ENCODE assay signal across 8 cellular contexts in genomic region chr13:98569494-98570351, GRCh38. TPM values are rescaled to one million over a fixed set of nuclear protein-coding genes. Genes with fewer than 3 reads are reported as not detected.
DNase-seq lines count a peak whose midpoint lies in the region; ATAC-seq and TF ChIP-seq lines count a peak whose summit lies in the region.
"Not testable (repeated sequence)": the region's sequence is repeated elsewhere in the genome, so short reads cannot be mapped to it uniquely, and the experiment has no call there.

No MANE protein-coding gene starts in this region.

- peak overlapping the region; percentile 86 to 98 (median 94) for H3K4me2 ChIP-seq in BLaER1 treated with 17β-estradiol and CSF1 and Interleukin-3, amounts not matched to agents 10 nM and 100 nM
- peak overlapping the region; percentile 95 for H3K4me2 ChIP-seq in OCI-LY7 (ENCODE audit: low read length)
- H3K4me2 ChIP-seq in mammary epithelial cell (ENCODE audit: insufficient read depth, low read depth, low read length): peak overlapping the region; percentile 77

- POLR2A ChIA-PET in OCI-LY7 (lab: Charles Lee): interaction anchor here (3.0 kb wide), 1 partner anchor 82 kb away, joined by 16 read pairs; no protein-coding TSS in a partner anchor
- POLR2A ChIA-PET in activated CD4-positive, alpha-beta memory T cell treated with anti-CD3 and anti-CD28 coated beads, Interleukin-2, amount 10 ng/mL, durations not matched to agents 7 days and 5 days (lab: Charles Lee): interaction anchor here (0.6 to 3.5 kb wide), 6 partner anchors 10 to 1467 kb away, joined by 3 to 18 read pairs (median 5); no protein-coding TSS in a partner anchor
- POLR2A ChIA-PET in naive thymus-derived CD4-positive, alpha-beta T cell (lab: Charles Lee): interaction anchor here (0.6 to 3.0 kb wide), 4 partner anchors 11 to 499 kb away, joined by 4 to 13 read pairs (median 6); no protein-coding TSS in a partner anchor

- peak overlapping the region; percentile 36 to 98 (median 78); a peak in 21 of 22 replicates for H3K27ac ChIP-seq in BLaER1 treated with 17β-estradiol and CSF1 and Interleukin-3, amounts not matched to agents 10 nM and 100 nM
- not testable (repeated sequence) for H3K27ac ChIP-seq in HL-60 (replicated peaks)
- H3K27ac ChIP-seq in OCI-LY7 (ENCODE audit: low read depth, low read length, poor library complexity, severe bottlenecking) (peak overlapping the region; percentile 99), mammary epithelial cell (ENCODE audit: insufficient read depth, low read depth, low read length) (peak overlapping the region; percentile 60)
- H3K27ac ChIP-seq in naive thymus-derived CD4-positive, alpha-beta T cell (ENCODE audit: low read depth, low read length): peak overlapping the region; percentile 85

- peak overlapping the region in 5 of 10 experiments; percentile 17 to 99 (median 98); a peak in 5 of 20 replicates for H3K4me3 ChIP-seq in BLaER1 treated with 17β-estradiol and CSF1 and Interleukin-3, amounts not matched to agents 10 nM and 100 nM
- H3K4me3 ChIP-seq in HL-60 (replicated peaks; ENCODE audit: insufficient read depth, low read length); mammary epithelial cell (replicated peaks in 1 of 3; ENCODE audit: insufficient read depth in 1 of 3, low read depth in 2 of 3, low read length in 3 of 3): not testable (repeated sequence)
- peak overlapping the region; percentile 68 for H3K4me3 ChIP-seq in OCI-LY7 (ENCODE audit: low read depth, low read length, poor library complexity, severe bottlenecking)
- peak overlapping the region; percentile 63 for H3K4me3 ChIP-seq in naive thymus-derived CD4-positive, alpha-beta T cell (ENCODE audit: low read length)

- not testable (repeated sequence) for H3K9me2 ChIP-seq in OCI-LY7 (ENCODE audit: insufficient read depth, low read length)

- 85% methylated on average over 11 of the region's 17 CpGs for WGBS in mammary epithelial cell (ENCODE audit: low coverage, missing lambda C conversion rate)

- H3K27me3 ChIP-seq in BLaER1 treated with 17β-estradiol and CSF1 and Interleukin-3, amounts not matched to agents 10 nM and 100 nM; HL-60 (ENCODE audit: insufficient read depth, poor library complexity, severe bottlenecking); mammary epithelial cell (ENCODE audit: insufficient read depth, low read length); naive thymus-derived CD4-positive, alpha-beta T cell (ENCODE audit: control insufficient read depth in 2 of 2, insufficient read depth in 2 of 2, low read length in 2 of 2): not testable (repeated sequence)

- TF ChIP-seq CTCF in HL-60 (IDR thresholded peaks at IDR 0.05; ENCODE audit: insufficient read depth, low read length); OCI-LY7 (conservative IDR thresholded peaks at IDR 0.05; ENCODE audit: low read length); mammary epithelial cell (conservative IDR thresholded peaks at IDR 0.05 in 1 of 2, IDR thresholded peaks at IDR 0.05 in 1 of 2; ENCODE audit: extremely low read depth in 1 of 2, insufficient read depth in 1 of 2, low read depth in 1 of 2, low read length in 2 of 2); glutamatergic neuron (IDR thresholded peaks at IDR 0.05; ENCODE audit: partially characterized antibody, unreplicated experiment): not testable (repeated sequence)

- H2AFZ ChIP-seq in OCI-LY7 (ENCODE audit: low read length); mammary epithelial cell (ENCODE audit: low read depth, low read length): not testable (repeated sequence)

- peak; percentile 86 to 95 for DNase-seq in HL-60 (ENCODE audit: low read depth in 1 of 2, low spot score in 1 of 2)
- not testable (repeated sequence) for DNase-seq in OCI-LY7 (ENCODE audit: low spot score); activated CD4-positive, alpha-beta memory T cell treated with anti-CD3 and anti-CD28 coated beads, Interleukin-2, amount 10 ng/mL, durations not matched to agents 7 days and 5 days; mammary epithelial cell; glutamatergic neuron; naive thymus-derived CD4-positive, alpha-beta T cell; stimulated activated naive B cell treated with anti-CD40 and anti-IgM and Interleukin-4, amounts not matched to agents 10 μg/mL and 1 μg/mL and 100 μg/mL, for 72 hours

- H3K36me3 ChIP-seq in BLaER1 treated with 17β-estradiol and CSF1 and Interleukin-3, amounts not matched to agents 10 nM and 100 nM: peaks cover 0 to 23% (median 13%) of the 10 kb centered on the region in 11 experiments; a peak in 13 of 22 replicates
- peaks cover 16% of the 10 kb centered on the region for H3K36me3 ChIP-seq in OCI-LY7 (ENCODE audit: insufficient read depth, low read length)
- H3K36me3 ChIP-seq in mammary epithelial cell (ENCODE audit: insufficient read depth, low read length); naive thymus-derived CD4-positive, alpha-beta T cell (ENCODE audit: control insufficient read depth in 2 of 3, insufficient read depth in 3 of 3, low read length in 3 of 3): not testable (repeated sequence)

- CTCF ChIA-PET in OCI-LY7 (lab: Charles Lee; ENCODE audit: unreplicated experiment); mammary epithelial cell (lab: Charles Lee; ENCODE audit: low non-redundant PET); naive thymus-derived CD4-positive, alpha-beta T cell (lab: Charles Lee): not testable (repeated sequence)
- CTCF ChIA-PET in activated CD4-positive, alpha-beta memory T cell treated with anti-CD3 and anti-CD28 coated beads, Interleukin-2, amount 10 ng/mL, durations not matched to agents 7 days and 5 days (lab: Charles Lee): interaction anchor here (0.6 to 1.6 kb wide), 4 partner anchors 13 to 84 kb away, joined by 3 to 6 read pairs (median 3); no protein-coding TSS in a partner anchor

- H3K9me3 Mint-ChIP-seq in activated CD4-positive, alpha-beta memory T cell treated with anti-CD3 and anti-CD28 coated beads, Interleukin-2, amount 10 ng/mL, durations not matched to agents 7 days and 5 days; naive thymus-derived CD4-positive, alpha-beta T cell; stimulated activated naive B cell treated with anti-CD40 and anti-IgM and Interleukin-4, amounts not matched to agents 10 μg/mL and 1 μg/mL and 100 μg/mL, for 72 hours: not testable (repeated sequence)
- H3K9me3 Mint-ChIP-seq in glutamatergic neuron (ENCODE audit: unreplicated experiment): peaks cover 27% of the 10 kb centered on the region

- H3K4me1 Mint-ChIP-seq in activated CD4-positive, alpha-beta memory T cell treated with anti-CD3 and anti-CD28 coated beads, Interleukin-2, amount 10 ng/mL, durations not matched to agents 7 days and 5 days: peaks cover 97% of the 10 kb centered on the region
- H3K4me1 Mint-ChIP-seq in glutamatergic neuron (ENCODE audit: low read depth, unreplicated experiment): peaks cover 70% of the 10 kb centered on the region
- peaks cover 76 to 100% (median 97%) of the 10 kb centered on the region in 7 donors for H3K4me1 Mint-ChIP-seq in naive thymus-derived CD4-positive, alpha-beta T cell
- peaks cover 69 to 99% of the 10 kb centered on the region in 2 donors for H3K4me1 Mint-ChIP-seq in stimulated activated naive B cell treated with anti-CD40 and anti-IgM and Interleukin-4, amounts not matched to agents 10 μg/mL and 1 μg/mL and 100 μg/mL, for 72 hours

- not testable (repeated sequence) for H3K27me3 Mint-ChIP-seq in activated CD4-positive, alpha-beta memory T cell treated with anti-CD3 and anti-CD28 coated beads, Interleukin-2, amount 10 ng/mL, durations not matched to agents 7 days and 5 days; naive thymus-derived CD4-positive, alpha-beta T cell; stimulated activated naive B cell treated with anti-CD40 and anti-IgM and Interleukin-4, amounts not matched to agents 10 μg/mL and 1 μg/mL and 100 μg/mL, for 72 hours
- H3K27me3 Mint-ChIP-seq in glutamatergic neuron (ENCODE audit: unreplicated experiment): peaks cover 20% of the 10 kb centered on the region

- H3K4me3 Mint-ChIP-seq in activated CD4-positive, alpha-beta memory T cell treated with anti-CD3 and anti-CD28 coated beads, Interleukin-2, amount 10 ng/mL, durations not matched to agents 7 days and 5 days: peak overlapping the region; percentile 81
- H3K4me3 Mint-ChIP-seq in glutamatergic neuron (ENCODE audit: unreplicated experiment): peak overlapping the region; percentile 81
- H3K4me3 Mint-ChIP-seq in naive thymus-derived CD4-positive, alpha-beta T cell: peak overlapping the region; percentile 84 to 99 (median 90)
- H3K4me3 Mint-ChIP-seq in stimulated activated naive B cell treated with anti-CD40 and anti-IgM and Interleukin-4, amounts not matched to agents 10 μg/mL and 1 μg/mL and 100 μg/mL, for 72 hours: peak overlapping the region; percentile 8 to 72

- dilution Hi-C loops in mammary epithelial cell (cut with HindIII; ENCODE audit: low sequenced_read_pairs): not testable (repeated sequence)

- peak overlapping the region; percentile 95 for H3K27ac Mint-ChIP-seq in activated CD4-positive, alpha-beta memory T cell treated with anti-CD3 and anti-CD28 coated beads, Interleukin-2, amount 10 ng/mL, durations not matched to agents 7 days and 5 days
- H3K27ac Mint-ChIP-seq in glutamatergic neuron (ENCODE audit: unreplicated experiment): peak overlapping the region; percentile 94
- peak overlapping the region; percentile 84 to 98 (median 96) for H3K27ac Mint-ChIP-seq in naive thymus-derived CD4-positive, alpha-beta T cell
- H3K27ac Mint-ChIP-seq in stimulated activated naive B cell treated with anti-CD40 and anti-IgM and Interleukin-4, amounts not matched to agents 10 μg/mL and 1 μg/mL and 100 μg/mL, for 72 hours: peak overlapping the region; percentile 91

- peaks cover 0 to 15% (median 9%) of the 10 kb centered on the region in 11 experiments; a peak in 15 of 22 replicates for H3K9me3 ChIP-seq in BLaER1 treated with 17β-estradiol and CSF1 and Interleukin-3, amounts not matched to agents 10 nM and 100 nM (replicated peaks in 1 of 11)
- H3K9me3 ChIP-seq in OCI-LY7 (ENCODE audit: low read length): peaks cover 10% of the 10 kb centered on the region; the same call in 1 of the 2 replicates
- H3K9me3 ChIP-seq in mammary epithelial cell (replicated peaks; ENCODE audit: insufficient read depth, low read length); naive thymus-derived CD4-positive, alpha-beta T cell (ENCODE audit: control insufficient read depth in 2 of 3, low read length in 3 of 3): not testable (repeated sequence)

- peaks cover 100% of the 10 kb centered on the region in 10 experiments for H3K4me1 ChIP-seq in BLaER1 treated with 17β-estradiol and CSF1 and Interleukin-3, amounts not matched to agents 10 nM and 100 nM
- H3K4me1 ChIP-seq in OCI-LY7 (ENCODE audit: insufficient read depth, low read length, poor library complexity, severe bottlenecking) (peaks cover 91% of the 10 kb centered on the region), mammary epithelial cell (ENCODE audit: insufficient read depth, low read length) (peaks cover 52% of the 10 kb centered on the region)
- peaks cover 67 to 95% of the 10 kb centered on the region in 2 donors for H3K4me1 ChIP-seq in naive thymus-derived CD4-positive, alpha-beta T cell (ENCODE audit: control insufficient read depth in 2 of 2, insufficient read depth in 2 of 2, low read length in 2 of 2)

- peaks cover 63% of the 10 kb centered on the region for H3K36me3 Mint-ChIP-seq in activated CD4-positive, alpha-beta memory T cell treated with anti-CD3 and anti-CD28 coated beads, Interleukin-2, amount 10 ng/mL, durations not matched to agents 7 days and 5 days (ENCODE audit: low read depth)
- not testable (repeated sequence) for H3K36me3 Mint-ChIP-seq in glutamatergic neuron (ENCODE audit: unreplicated experiment)
- H3K36me3 Mint-ChIP-seq in naive thymus-derived CD4-positive, alpha-beta T cell: peaks cover 0 to 29% (median 0%) of the 10 kb centered on the region in 5 donors
- H3K36me3 Mint-ChIP-seq in stimulated activated naive B cell treated with anti-CD40 and anti-IgM and Interleukin-4, amounts not matched to agents 10 μg/mL and 1 μg/mL and 100 μg/mL, for 72 hours: peaks cover 35 to 49% of the 10 kb centered on the region in 2 donors

- in situ Hi-C loops in mammary epithelial cell (cut with MboI; ENCODE audit: low sequenced_read_pairs in 2 of 2): not testable (repeated sequence)

- peak; percentile 30 for ATAC-seq in naive thymus-derived CD4-positive, alpha-beta T cell
- not testable (repeated sequence) for ATAC-seq in stimulated activated naive B cell treated with anti-CD40 and anti-IgM and Interleukin-4, amounts not matched to agents 10 μg/mL and 1 μg/mL and 100 μg/mL, for 72 hours (replicated peaks)

- H4K20me1 ChIP-seq in BLaER1 treated with 17β-estradiol and CSF1 and Interleukin-3, amounts not matched to agents 10 nM and 100 nM: peaks cover 48 to 100% (median 77%) of the 10 kb centered on the region in 11 experiments
- peaks cover 22% of the 10 kb centered on the region for H4K20me1 ChIP-seq in OCI-LY7 (ENCODE audit: insufficient read depth, low read length)
- H4K20me1 ChIP-seq in mammary epithelial cell (ENCODE audit: insufficient read depth, low read length): not testable (repeated sequence)

- peak overlapping the region; percentile 36 to 99 (median 63); a peak in 16 of 22 replicates for H3K9ac ChIP-seq in BLaER1 treated with 17β-estradiol and CSF1 and Interleukin-3, amounts not matched to agents 10 nM and 100 nM
- not testable (repeated sequence) for H3K9ac ChIP-seq in mammary epithelial cell (ENCODE audit: insufficient read depth, low read length)

- BruUV-seq in OCI-LY7 (replicated peaks; lab: Mats Ljungman, UMichigan); mammary epithelial cell (replicated peaks; lab: Mats Ljungman, UMichigan): not testable (repeated sequence)

- H3K79me2 ChIP-seq in OCI-LY7 (ENCODE audit: insufficient read depth, low read depth, low read length) (peaks cover 98% of the 10 kb centered on the region), mammary epithelial cell (ENCODE audit: insufficient read depth, low read length) (peaks cover 100% of the 10 kb centered on the region)

- intact Hi-C loops in OCI-LY7 (cut with micrococcal nuclease; ENCODE audit: unreplicated experiment) (loop anchor here (2.0 to 10.0 kb wide), 3 partner anchors 81 to 1135 kb away; partner anchors contain the start of genes RAP2A and TM9SF2), mammary epithelial cell (cut with micrococcal nuclease) (loop anchor here (2.0 to 5.0 kb wide), 3 partner anchors 61 to 102 kb away; no protein-coding TSS in a partner anchor)
- intact Hi-C loops in naive thymus-derived CD4-positive, alpha-beta T cell (cut with micrococcal nuclease): loop anchor here (2.0 to 10.0 kb wide), 9 partner anchors 53 to 1345 kb away; partner anchors contain the start of genes CLYBL (in 1 of the 2) and MBNL2 (in 1 of the 2)

RNA-seq across cellular contexts. Expression of gene STK24, which starts 7.2 kb away (rescaled TPM):
- total RNA-seq in OCI-LY7 (2014; rRNA removed; shearing (Covaris generic)): 51.1 and 60.4 TPM in 2 replicates
- total RNA-seq in OCI-LY7 (2022): 88.7 and 92.4 TPM in 2 replicates
- total RNA-seq in activated CD4-positive, alpha-beta memory T cell treated with anti-CD3 and anti-CD28 coated beads, Interleukin-2, amount 10 ng/mL, durations not matched to agents 7 days and 5 days: 100 to 1,000 TPM; 189 to 204 TPM
- 100 to 1,000 TPM; 114 to 189 TPM for total RNA-seq in mammary epithelial cell
- polyA plus RNA-seq in mammary epithelial cell: 77.9 TPM
- 128 TPM for polyA minus RNA-seq in mammary epithelial cell
- 188 TPM for total RNA-seq in glutamatergic neuron (ENCODE audit: unreplicated experiment)
- total RNA-seq in naive thymus-derived CD4-positive, alpha-beta T cell: 100 to 1,000 TPM in 3 of 5 experiments, 10 to 100 TPM in 2; 90.1 to 148 (median 121) TPM
- 10 to 100 TPM; 29.8 to 44.4 TPM for polyA plus RNA-seq in naive thymus-derived CD4-positive, alpha-beta T cell

Comparison
In these comparisons a context has a peak if more than half of its experiments do, and no peak if none do; other contexts are left out.
1. H3K4me3 Mint-ChIP-seq: peak in every context shown above with its lines; median percentile 90 in naive thymus-derived CD4-positive, alpha-beta T cell; 81 in activated CD4-positive, alpha-beta memory T cell treated with anti-CD3 and anti-CD28 coated beads, Interleukin-2, amount 10 ng/mL, durations not matched to agents 7 days and 5 days; 81 in glutamatergic neuron; 40 in stimulated activated naive B cell treated with anti-CD40 and anti-IgM and Interleukin-4, amounts not matched to agents 10 μg/mL and 1 μg/mL and 100 μg/mL, for 72 hours.